In the genomic region with DNA sequence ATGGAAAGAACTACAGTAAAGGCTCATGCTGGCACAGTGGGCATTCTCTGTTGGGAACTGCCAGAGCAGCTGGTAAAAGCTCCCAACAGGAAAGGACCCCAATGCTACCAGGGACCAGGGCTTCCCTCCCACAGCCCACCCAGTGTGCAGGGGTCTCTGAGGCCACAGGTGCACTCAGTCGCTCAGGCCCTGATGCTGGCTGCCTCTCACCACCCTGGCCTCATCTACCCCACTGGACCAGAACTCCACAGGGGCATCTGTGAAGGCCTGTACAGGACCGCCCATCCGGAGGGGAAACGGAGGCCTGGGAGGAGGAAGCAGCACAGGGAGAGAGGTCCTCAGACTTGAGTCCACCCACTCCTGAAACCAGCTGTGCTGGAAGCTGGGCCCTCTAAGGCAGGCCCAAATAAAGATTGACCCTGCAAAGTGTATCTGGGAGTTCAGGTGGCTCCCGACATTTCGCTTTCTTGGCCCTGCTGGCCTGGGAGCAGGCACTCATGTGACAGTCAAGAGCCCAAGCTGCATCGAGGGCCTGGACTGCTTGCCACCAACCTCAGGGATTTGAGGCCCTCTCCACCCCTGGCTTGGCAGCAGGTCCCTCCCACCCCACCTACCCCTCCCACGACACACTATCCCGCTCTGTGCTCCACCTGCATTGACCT, we compare ENCODE assay signal across 1 cellular context.
TF ChIP-seq lines count a peak whose summit lies in the region.

No MANE protein-coding gene starts in this region.

TF ChIP-seq in SK-N-SH treated with all-trans-retinoic acid at 6 μM for 48 hours, 23 proteins besides CTCF, POLR2A, EP300 and RAD21 (continued from another document):
- TF ChIP-seq, protein P1, sequence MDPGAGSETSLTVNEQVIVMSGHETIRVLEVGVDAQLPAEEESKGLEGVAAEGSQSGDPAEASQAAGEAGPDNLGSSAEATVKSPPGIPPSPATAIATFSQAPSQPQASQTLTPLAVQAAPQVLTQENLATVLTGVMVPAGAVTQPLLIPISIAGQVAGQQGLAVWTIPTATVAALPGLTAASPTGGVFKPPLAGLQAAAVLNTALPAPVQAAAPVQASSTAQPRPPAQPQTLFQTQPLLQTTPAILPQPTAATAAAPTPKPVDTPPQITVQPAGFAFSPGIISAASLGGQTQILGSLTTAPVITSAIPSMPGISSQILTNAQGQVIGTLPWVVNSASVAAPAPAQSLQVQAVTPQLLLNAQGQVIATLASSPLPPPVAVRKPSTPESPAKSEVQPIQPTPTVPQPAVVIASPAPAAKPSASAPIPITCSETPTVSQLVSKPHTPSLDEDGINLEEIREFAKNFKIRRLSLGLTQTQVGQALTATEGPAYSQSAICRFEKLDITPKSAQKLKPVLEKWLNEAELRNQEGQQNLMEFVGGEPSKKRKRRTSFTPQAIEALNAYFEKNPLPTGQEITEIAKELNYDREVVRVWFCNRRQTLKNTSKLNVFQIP (CRISPR knock-in tag; IDR thresholded peaks at IDR 0.05; ENCODE audit: borderline replicate concordance, low read depth) = no peak
- TF ChIP-seq OSR1 (CRISPR knock-in tag; IDR thresholded peaks at IDR 0.05) (no peak), ESRRG (CRISPR knock-in tag; IDR thresholded peaks at IDR 0.05) (no peak), RARB (CRISPR knock-in tag; IDR thresholded peaks at IDR 0.05) (no peak), ZFP3 (CRISPR knock-in tag; IDR thresholded peaks at IDR 0.05) (no peak), TOX (CRISPR knock-in tag; IDR thresholded peaks at IDR 0.05; ENCODE audit: borderline replicate concordance) (no peak)
- TF ChIP-seq, protein P2, sequence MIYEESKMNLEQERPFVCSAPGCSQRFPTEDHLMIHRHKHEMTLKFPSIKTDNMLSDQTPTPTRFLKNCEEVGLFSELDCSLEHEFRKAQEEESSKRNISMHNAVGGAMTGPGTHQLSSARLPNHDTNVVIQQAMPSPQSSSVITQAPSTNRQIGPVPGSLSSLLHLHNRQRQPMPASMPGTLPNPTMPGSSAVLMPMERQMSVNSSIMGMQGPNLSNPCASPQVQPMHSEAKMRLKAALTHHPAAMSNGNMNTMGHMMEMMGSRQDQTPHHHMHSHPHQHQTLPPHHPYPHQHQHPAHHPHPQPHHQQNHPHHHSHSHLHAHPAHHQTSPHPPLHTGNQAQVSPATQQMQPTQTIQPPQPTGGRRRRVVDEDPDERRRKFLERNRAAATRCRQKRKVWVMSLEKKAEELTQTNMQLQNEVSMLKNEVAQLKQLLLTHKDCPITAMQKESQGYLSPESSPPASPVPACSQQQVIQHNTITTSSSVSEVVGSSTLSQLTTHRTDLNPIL (CRISPR knock-in tag; IDR thresholded peaks at IDR 0.05; ENCODE audit: low read depth) = no peak
